In genomic region chr4:112060212-112060611, GRCh38 we compare ENCODE assay signal across 9 cellular contexts.
DNase-seq lines count a peak whose midpoint lies in the region; ATAC-seq, FAIRE-seq and TF ChIP-seq lines count a peak whose summit lies in the region.
"Had no signal": no experiment of that assay in that cellular context is flagged by ENCODE, and none has a peak within 500 bp of the region (broad histone marks: within the 10 kb centered on the region; RNA-seq: fewer than 3 reads in every experiment).

No MANE protein-coding gene starts in this region.

- no peaks in the 10 kb centered on the region for H4K20me1 ChIP-seq in PC-9 (ENCODE audit: insufficient read depth)

- H3K79me2 ChIP-seq in PC-9 (ENCODE audit: low read depth), result no peaks in the 10 kb centered on the region

- no peaks in the 10 kb centered on the region for H3K27me3 ChIP-seq in PC-9 (ENCODE audit: insufficient read depth, low read depth)

- H3K9me3 ChIP-seq in PC-9 (ENCODE audit: insufficient read depth, low read depth), result no peaks in the 10 kb centered on the region

- H3K4me1 Mint-ChIP-seq in glutamatergic neuron (ENCODE audit: low read depth, unreplicated experiment) (peaks cover 2% of the 10 kb centered on the region), natural killer cell (no peaks in the 10 kb centered on the region)

- FAIRE-seq in H54 (lab: Jason Lieb, UNC), result peak; percentile 48

- POLR2A ChIA-PET in PC-9 (lab: Charles Lee; ENCODE audit: unreplicated experiment), result no interaction called here

- no TSS peak for BruUV-seq in PC-9 (replicated peaks; lab: Mats Ljungman, UMichigan)

- H2AFZ ChIP-seq in PC-9, result no peak overlapping the region

- H3K36me3 Mint-ChIP-seq in glutamatergic neuron (ENCODE audit: unreplicated experiment) (no peaks in the 10 kb centered on the region), natural killer cell (no peaks in the 10 kb centered on the region)

- CTCF ChIA-PET in PC-9 (lab: Charles Lee), result no interaction called here

- H3K4me3 Mint-ChIP-seq in glutamatergic neuron (ENCODE audit: unreplicated experiment) (no peak overlapping the region), natural killer cell (no peak overlapping the region)
- H3K4me3 Mint-ChIP-seq: T-helper 1 cell treated with Interleukin-12 subunit alpha and Interleukin-12 subunit beta and Interleukin-4 antibody, amounts not matched to agents 30 μg/mL and 1 μg/mL, for 36 hours had no signal

- H3K4me3 ChIP-seq in PC-9, result no peak overlapping the region

- H3K27ac ChIP-seq in C4-2B (no peak overlapping the region), PC-9 (no peak overlapping the region)

- H3F3A ChIP-seq in PC-9 (ENCODE audit: insufficient read depth, low read depth), result no peaks in the 10 kb centered on the region

- H3K4me2 ChIP-seq in PC-9, result no peak overlapping the region

- no peaks in the 10 kb centered on the region for H3K9me2 ChIP-seq in PC-9 (ENCODE audit: insufficient read depth)

- DNase-seq in H54 (ENCODE audit: insufficient read length, low spot score), result no peak
- peak in 1 of 2 experiments; percentile 5 for DNase-seq in PC-9
- DNase-seq in glutamatergic neuron, result no peak
- DNase-seq in NCI-H2029 treated with DMSO at 0.1 percent for 48 hours (lab: John Stamatoyannopoulos, UW), result no peak
- no peak for DNase-seq in natural killer cell
- DNase-seq in stimulated activated naive CD8-positive, alpha-beta T cell treated with anti-CD3 and anti-CD28 coated beads, Interleukin-15, Interleukin-2, amounts not matched to agents 100 U/mL and 50 U/mL, for 24 hours, result no peak

- ATAC-seq in natural killer cell (no peak), HG02610 (IDR thresholded peaks at IDR 0.05; ENCODE audit: unreplicated experiment) (no peak)
- ATAC-seq in stimulated activated naive CD8-positive, alpha-beta T cell treated with anti-CD3 and anti-CD28 coated beads, Interleukin-15, Interleukin-2, amounts not matched to agents 100 U/mL and 50 U/mL, for 24 hours, result no peak

- H3K27me3 Mint-ChIP-seq in glutamatergic neuron (ENCODE audit: unreplicated experiment) (peaks cover 2% of the 10 kb centered on the region), natural killer cell (ENCODE audit: low read depth in 2 of 2) (peaks cover 0 to 14% of the 10 kb centered on the region in 2 donors)

- no peaks in the 10 kb centered on the region for H3K4me1 ChIP-seq in PC-9 (replicated peaks; ENCODE audit: insufficient read depth)

- TF ChIP-seq CTCF in C4-2B (conservative IDR thresholded peaks at IDR 0.05) (peak; percentile 49), PC-9 (conservative IDR thresholded peaks at IDR 0.05) (peak; percentile 79), glutamatergic neuron (IDR thresholded peaks at IDR 0.05; ENCODE audit: partially characterized antibody, unreplicated experiment) (peak; percentile 31), natural killer cell (IDR thresholded peaks at IDR 0.05) (no peak)

- no peaks in the 10 kb centered on the region for H3K9me3 Mint-ChIP-seq in glutamatergic neuron (ENCODE audit: unreplicated experiment)
- no peaks in the 10 kb centered on the region for H3K9me3 Mint-ChIP-seq in natural killer cell
- H3K9me3 Mint-ChIP-seq: T-helper 1 cell treated with Interleukin-12 subunit alpha and Interleukin-12 subunit beta and Interleukin-4 antibody, amounts not matched to agents 30 μg/mL and 1 μg/mL, for 36 hours had no signal

- H3K27ac Mint-ChIP-seq in glutamatergic neuron (ENCODE audit: unreplicated experiment), result no peak overlapping the region
- H3K27ac Mint-ChIP-seq in natural killer cell, result no peak overlapping the region
- H3K27ac Mint-ChIP-seq: T-helper 1 cell treated with Interleukin-12 subunit alpha and Interleukin-12 subunit beta and Interleukin-4 antibody, amounts not matched to agents 30 μg/mL and 1 μg/mL, for 36 hours had no signal

- intact Hi-C loops in PC-9 (cut with micrococcal nuclease; ENCODE audit: unreplicated experiment) (loop anchor here (1.0 kb wide), 1 partner anchor 418 kb away; no protein-coding TSS in a partner anchor), natural killer cell (cut with micrococcal nuclease) (no loop called here)

- H3K36me3 ChIP-seq in PC-9 (ENCODE audit: low read depth), result no peaks in the 10 kb centered on the region

- TF ChIP-seq POLR2A in H54 (IDR thresholded peaks at IDR 0.05; ENCODE audit: low read depth, low read length), result no peak
